In genomic region chr22:30190619-30191018, GRCh38 we compare ENCODE assay signal across 1 cellular context.
TF ChIP-seq lines count a peak whose summit lies in the region.

No MANE protein-coding gene starts in this region.

TF ChIP-seq in IMR-90, 13 proteins besides CTCF, POLR2A, EP300 and RAD21:
- TF ChIP-seq RFX5 (IDR thresholded peaks at IDR 0.05; ENCODE audit: low read depth, low read length): no peak
- no peak for TF ChIP-seq RCOR1 (IDR thresholded peaks at IDR 0.05; ENCODE audit: insufficient replicate concordance, low read length)
- no peak for TF ChIP-seq BHLHE40 (IDR thresholded peaks at IDR 0.05; ENCODE audit: low read depth, low read length)
- TF ChIP-seq SMC3 (IDR thresholded peaks at IDR 0.05; ENCODE audit: low read depth, low read length): no peak
